21 cellular contexts compared by ENCODE assay signal in genomic region chr3:132615911-132616310, GRCh38. TPM values are rescaled to one million over a fixed set of nuclear protein-coding genes. Genes with fewer than 3 reads are reported as not detected.
"Had no signal": no experiment of that assay in that cellular context is flagged by ENCODE, and none has a peak within 500 bp of the region (broad histone marks: within the 10 kb centered on the region; RNA-seq: fewer than 3 reads in every experiment).

No MANE protein-coding gene starts in this region.

- H3K27me3 ChIP-seq: ascending aorta had no signal

- DNase-seq: activated CD4-positive, alpha-beta T cell treated with anti-CD3 and anti-CD28 coated beads for 1 hour; activated CD4-positive, alpha-beta T cell treated with anti-CD3 and anti-CD28 coated beads, Interleukin-2, amount 10 ng/mL, durations not matched to agents 24 days and 14 days; activated CD4-positive, alpha-beta T cell treated with anti-CD3 and anti-CD28 coated beads, Interleukin-2, amount 50 U/mL, for 48 hours; activated CD8-positive, alpha-beta memory T cell treated with anti-CD3 and anti-CD28 coated beads, Interleukin-2, amount 10 ng/mL, durations not matched to agents 7 days and 5 days; activated effector memory CD4-positive, alpha-beta T cell treated with Interleukin-2 at 50 U/mL for 16 hours; activated naive CD4-positive, alpha-beta T cell treated with Interleukin-2 at 50 U/mL for 16 hours; activated naive CD8-positive, alpha-beta T cell treated with anti-CD3 and anti-CD28 coated beads, Interleukin-2, amount 50 U/mL, for 24 hours; activated T-cell treated with anti-CD3 and anti-CD28 coated beads, Interleukin-2, amount 50 U/mL, for 24 hours; amniotic stem cell; NCI-H1048; NCI-H146; NCI-H187 treated with DMSO at 0.1 percent for 48 hours; NCI-H2081 treated with DMSO at 0.1 percent for 48 hours; NCI-H2171 treated with DMSO at 0.1 percent for 48 hours; NCI-H345; NCI-H510A treated with DMSO at 0.1 percent for 48 hours; NCI-H69; SHP77 treated with DMSO at 0.1 percent for 48 hours had no signal

- ATAC-seq: activated CD8-positive, alpha-beta memory T cell treated with anti-CD3 and anti-CD28 coated beads, Interleukin-2, amount 10 ng/mL, durations not matched to agents 7 days and 5 days; activated naive CD4-positive, alpha-beta T cell treated with anti-CD3 and anti-CD28 coated beads, Interleukin-2, amount 50 U/mL, for 72 hours; activated naive CD8-positive, alpha-beta T cell treated with anti-CD3 and anti-CD28 coated beads, Interleukin-2, amount 50 U/mL, for 24 hours had no signal

- H3K4me3 ChIP-seq: ascending aorta had no signal

- H3K27ac ChIP-seq: ascending aorta had no signal

RNA-seq across cellular contexts. Expression of gene ACKR4, which starts 18.8 kb away (rescaled TPM):
- total RNA-seq: activated CD8-positive, alpha-beta memory T cell treated with anti-CD3 and anti-CD28 coated beads, Interleukin-2, amount 10 ng/mL, durations not matched to agents 7 days and 5 days; SK-MEL-5 had no signal
